In the genomic region with DNA sequence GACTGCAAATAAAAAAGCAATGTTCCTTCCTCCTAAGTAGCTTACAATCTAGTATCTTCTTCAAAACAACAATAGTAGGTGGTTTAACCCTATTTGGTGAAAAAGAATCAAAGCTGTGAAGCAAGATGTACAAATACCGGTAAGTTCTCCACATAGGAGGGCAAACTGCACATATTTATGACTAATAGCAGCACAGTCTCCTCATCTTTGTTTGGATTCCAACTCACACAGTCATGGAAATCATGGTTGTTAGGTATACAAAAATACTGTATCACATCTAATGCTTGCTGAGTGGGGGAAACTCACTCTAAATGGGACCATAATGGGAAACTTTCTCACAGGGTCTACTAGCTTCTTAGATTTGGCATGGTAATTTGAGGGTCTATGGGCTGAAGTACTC, we compare ENCODE assay signal across 17 cellular contexts.
A peak's percentile ranks its signal among the peaks of the same experiment; 100 is the strongest.
DNase-seq lines count a peak whose midpoint lies in the region; ATAC-seq and TF ChIP-seq lines count a peak whose summit lies in the region.
"Had no signal": no experiment of that assay in that cellular context is flagged by ENCODE, and none has a peak within 500 bp of the region (broad histone marks: within the 10 kb centered on the region; RNA-seq: fewer than 3 reads in every experiment).

No MANE protein-coding gene starts in this region.

- no peak overlapping the region for H3K4me3 ChIP-seq in AG10803 (ENCODE audit: low read length)
- H3K4me3 ChIP-seq in cardiac fibroblast (replicated peaks in 1 of 2; ENCODE audit: low read depth in 2 of 2, low read length in 2 of 2) = no peak overlapping the region
- H3K4me3 ChIP-seq: BLaER1, heart left ventricle had no signal

- no peak for ATAC-seq in HG03469 (IDR thresholded peaks at IDR 0.05; ENCODE audit: unreplicated experiment)
- no peak for ATAC-seq in stimulated activated naive CD8-positive, alpha-beta T cell treated with anti-CD3 and anti-CD28 coated beads, Interleukin-15, amount 100 ng/mL, for 72 hours
- ATAC-seq: heart left ventricle; natural killer cell treated with Interleukin-12 subunit alpha and Interleukin-12 subunit beta and Interleukin-15 and Interleukin-18, amount 100 ng/mL, for 72 hours had no signal

- DNase-seq in AG10803 (ENCODE audit: low read depth) (peak; percentile 75), LHCN-M2 (ENCODE audit: low read depth) (peak; percentile 72), cardiac fibroblast (ENCODE audit: low read depth in 2 of 2) (peak; percentile 35 to 87), iris pigment epithelial cell (ENCODE audit: low read depth) (peak; percentile 88), NCI-H128 (lab: John Stamatoyannopoulos, UW; ENCODE audit: unreplicated experiment) (no peak), T-helper 9 cell (no peak)
- no peak for DNase-seq in stimulated activated naive CD8-positive, alpha-beta T cell treated with anti-CD3 and anti-CD28 coated beads, Interleukin-15, amount 100 ng/mL, for 72 hours
- DNase-seq: activated T-cell treated with anti-CD3 and anti-CD28 coated beads, Interleukin-2, amount 50 U/mL, for 1 hour; heart left ventricle; NCI-H1092; NCI-H2171; NCI-H774 had no signal

- H3K9me3 Mint-ChIP-seq in stimulated activated naive CD8-positive, alpha-beta T cell treated with anti-CD3 and anti-CD28 coated beads, Interleukin-15, amount 100 ng/mL, for 72 hours = no peaks in the 10 kb centered on the region
- H3K9me3 Mint-ChIP-seq: memory B cell had no signal

- H3K27me3 Mint-ChIP-seq in stimulated activated naive CD8-positive, alpha-beta T cell treated with anti-CD3 and anti-CD28 coated beads, Interleukin-15, amount 100 ng/mL, for 72 hours = no peaks in the 10 kb centered on the region
- H3K27me3 Mint-ChIP-seq: IgD-negative memory B cell; memory B cell; natural killer cell treated with Interleukin-12 subunit alpha and Interleukin-12 subunit beta and Interleukin-15 and Interleukin-18, amount 100 ng/mL, for 72 hours had no signal

- no peak overlapping the region for H3K4me3 Mint-ChIP-seq in stimulated activated naive CD8-positive, alpha-beta T cell treated with anti-CD3 and anti-CD28 coated beads, Interleukin-15, amount 100 ng/mL, for 72 hours
- H3K4me3 Mint-ChIP-seq: IgD-negative memory B cell; memory B cell; natural killer cell treated with Interleukin-12 subunit alpha and Interleukin-12 subunit beta and Interleukin-15 and Interleukin-18, amount 100 ng/mL, for 72 hours had no signal

- H3K4me1 Mint-ChIP-seq in stimulated activated naive CD8-positive, alpha-beta T cell treated with anti-CD3 and anti-CD28 coated beads, Interleukin-15, amount 100 ng/mL, for 72 hours = no peaks in the 10 kb centered on the region
- H3K4me1 Mint-ChIP-seq: IgD-negative memory B cell, memory B cell had no signal

- TF ChIP-seq CTCF in AG10803 (conservative IDR thresholded peaks at IDR 0.05; ENCODE audit: low read length) = no peak
- no peak for TF ChIP-seq CTCF in cardiac fibroblast (IDR thresholded peaks at IDR 0.05; ENCODE audit: low read depth, low read length)

- H3K27ac Mint-ChIP-seq in stimulated activated naive CD8-positive, alpha-beta T cell treated with anti-CD3 and anti-CD28 coated beads, Interleukin-15, amount 100 ng/mL, for 72 hours = no peak overlapping the region
- H3K27ac Mint-ChIP-seq: IgD-negative memory B cell; memory B cell; natural killer cell treated with Interleukin-12 subunit alpha and Interleukin-12 subunit beta and Interleukin-15 and Interleukin-18, amount 100 ng/mL, for 72 hours had no signal

Comparison
In these comparisons a context has a peak if more than half of its experiments do, and no peak if none do; other contexts are left out.
1. DNase-seq: peak in AG10803 (single experiment), LHCN-M2 (single experiment), cardiac fibroblast (2 of 2) and iris pigment epithelial cell (single experiment); none in NCI-H128 (single experiment), stimulated activated naive CD8-positive, alpha-beta T cell treated with anti-CD3 and anti-CD28 coated beads, Interleukin-15, amount 100 ng/mL, for 72 hours (0 of 2) and T-helper 9 cell (single experiment).